In the genomic region with DNA sequence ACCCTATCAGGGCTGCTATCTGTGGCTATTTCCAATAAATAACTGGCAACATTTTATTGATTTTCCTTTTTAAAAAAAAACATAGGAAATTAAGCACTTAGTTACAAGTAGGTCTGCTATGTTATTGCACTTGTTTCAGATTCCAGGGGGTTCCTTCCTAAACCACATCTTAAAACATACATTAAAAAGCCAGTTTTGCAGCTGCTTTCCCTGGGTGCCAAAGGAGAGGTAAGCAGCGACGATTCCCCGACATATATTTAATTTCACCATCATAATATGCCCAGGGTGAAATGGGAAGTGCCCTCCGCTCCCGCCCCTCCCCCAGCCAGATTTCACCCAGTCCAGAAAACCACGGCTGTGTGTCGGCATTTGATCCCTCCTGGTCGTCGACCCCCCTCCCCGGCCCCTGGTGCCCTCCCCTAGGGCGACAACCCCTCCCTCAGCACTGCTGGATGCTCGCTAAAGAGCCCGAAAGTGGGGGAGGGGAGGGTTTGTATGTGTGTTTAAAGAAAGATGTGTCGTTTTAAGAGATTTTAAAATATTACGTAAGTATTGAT, we compare ENCODE assay signal across 11 cellular contexts. TPM values are rescaled to one million over a fixed set of nuclear protein-coding genes. Genes with fewer than 3 reads are reported as not detected.
A peak's percentile ranks its signal among the peaks of the same experiment; 100 is the strongest.
DNase-seq lines count a peak whose midpoint lies in the region; ATAC-seq and TF ChIP-seq lines count a peak whose summit lies in the region.
"Had no signal": no experiment of that assay in that cellular context is flagged by ENCODE, and none has a peak within 500 bp of the region (broad histone marks: within the 10 kb centered on the region; RNA-seq: fewer than 3 reads in every experiment).

No MANE protein-coding gene starts in this region.

- peak overlapping the region; percentile 54 for H3K4me3 ChIP-seq in left ventricle myocardium inferior

- H3K4me3 Mint-ChIP-seq in stimulated activated memory B cell treated with anti-CD40 and anti-IgM and Interleukin-4, amounts not matched to agents 10 μg/mL and 1 μg/mL and 100 μg/mL, for 72 hours = peak overlapping the region; percentile 97
- no peak overlapping the region for H3K4me3 Mint-ChIP-seq in activated T-helper 17 cell treated with anti-CD3 and anti-CD28 coated beads, Interleukin-2, amount 50 U/mL, for 72 hours

- peaks cover 95% of the 10 kb centered on the region for H3K27me3 ChIP-seq in left ventricle myocardium inferior (ENCODE audit: low read depth)
- H3K27me3 ChIP-seq: pancreas had no signal

- ATAC-seq in stimulated activated memory B cell treated with anti-CD40 and anti-IgM and Interleukin-4, amounts not matched to agents 10 μg/mL and 1 μg/mL and 100 μg/mL, for 72 hours = no peak
- ATAC-seq in activated T-helper 17 cell treated with anti-CD3 and anti-CD28 coated beads, Interleukin-2, amount 50 U/mL, for 72 hours (replicated peaks) = no peak
- ATAC-seq: pancreas had no signal

- H3K9me3 Mint-ChIP-seq in stimulated activated memory B cell treated with anti-CD40 and anti-IgM and Interleukin-4, amounts not matched to agents 10 μg/mL and 1 μg/mL and 100 μg/mL, for 72 hours = no peaks in the 10 kb centered on the region
- no peaks in the 10 kb centered on the region for H3K9me3 Mint-ChIP-seq in activated T-helper 17 cell treated with anti-CD3 and anti-CD28 coated beads, Interleukin-2, amount 50 U/mL, for 72 hours

- no peaks in the 10 kb centered on the region for H3K9me3 ChIP-seq in left ventricle myocardium inferior (replicated peaks)
- H3K9me3 ChIP-seq: pancreas, thyroid gland had no signal

- no peaks in the 10 kb centered on the region for H3K27me3 Mint-ChIP-seq in stimulated activated memory B cell treated with anti-CD40 and anti-IgM and Interleukin-4, amounts not matched to agents 10 μg/mL and 1 μg/mL and 100 μg/mL, for 72 hours
- H3K27me3 Mint-ChIP-seq in activated T-helper 17 cell treated with anti-CD3 and anti-CD28 coated beads, Interleukin-2, amount 50 U/mL, for 72 hours = peaks cover 53% of the 10 kb centered on the region

- no peak overlapping the region for H3K27ac ChIP-seq in left ventricle myocardium inferior (replicated peaks)
- H3K27ac ChIP-seq: thyroid gland had no signal

- H3K36me3 Mint-ChIP-seq in stimulated activated memory B cell treated with anti-CD40 and anti-IgM and Interleukin-4, amounts not matched to agents 10 μg/mL and 1 μg/mL and 100 μg/mL, for 72 hours = peaks cover 6% of the 10 kb centered on the region
- H3K36me3 Mint-ChIP-seq in activated T-helper 17 cell treated with anti-CD3 and anti-CD28 coated beads, Interleukin-2, amount 50 U/mL, for 72 hours (ENCODE audit: low read depth) = no peaks in the 10 kb centered on the region

- H3K36me3 ChIP-seq in left ventricle myocardium inferior = no peaks in the 10 kb centered on the region
- H3K36me3 ChIP-seq: pancreas, thyroid gland had no signal

- H3K4me1 Mint-ChIP-seq in stimulated activated memory B cell treated with anti-CD40 and anti-IgM and Interleukin-4, amounts not matched to agents 10 μg/mL and 1 μg/mL and 100 μg/mL, for 72 hours = peaks cover 28% of the 10 kb centered on the region
- H3K4me1 Mint-ChIP-seq in activated T-helper 17 cell treated with anti-CD3 and anti-CD28 coated beads, Interleukin-2, amount 50 U/mL, for 72 hours = peaks cover 11% of the 10 kb centered on the region

- peak overlapping the region; percentile 90 for H3K27ac Mint-ChIP-seq in stimulated activated memory B cell treated with anti-CD40 and anti-IgM and Interleukin-4, amounts not matched to agents 10 μg/mL and 1 μg/mL and 100 μg/mL, for 72 hours
- no peak overlapping the region for H3K27ac Mint-ChIP-seq in activated T-helper 17 cell treated with anti-CD3 and anti-CD28 coated beads, Interleukin-2, amount 50 U/mL, for 72 hours

- peaks cover 53% of the 10 kb centered on the region for H3K4me1 ChIP-seq in left ventricle myocardium inferior

- intact Hi-C loops in left ventricle myocardium inferior (cut with micrococcal nuclease) = no loop called here

- no peak for TF ChIP-seq CTCF in left ventricle myocardium inferior (IDR thresholded peaks at IDR 0.05; ENCODE audit: borderline replicate concordance)

- DNase-seq in SIG-M5 treated with dmso at 0.1 percent for 504 hours (lab: John Stamatoyannopoulos, UW; ENCODE audit: unreplicated experiment) (peak; percentile 39), SIG-M5 (lab: John Stamatoyannopoulos, UW) (no peak), SHP77 treated with DMSO at 0.1 percent for 48 hours (lab: John Stamatoyannopoulos, UW) (peak; percentile 71), left ventricle myocardium inferior (no peak), NCI-H748 (lab: John Stamatoyannopoulos, UW; ENCODE audit: unreplicated experiment) (no peak), pons (ENCODE audit: low spot score) (no peak)
- DNase-seq: effector CD8-positive, alpha-beta T cell had no signal

RNA-seq across cellular contexts. Expression of a gene that starts 3.1 kb away (rescaled TPM):
- total RNA-seq in left ventricle myocardium inferior = 27.1 TPM
- total RNA-seq in activated T-helper 17 cell treated with anti-CD3 and anti-CD28 coated beads, Interleukin-2, amount 50 U/mL, for 72 hours = under 1 TPM in 1 of 2 donors, not detected in 1; 0.90 TPM

Comparison
In these comparisons a context has a peak if more than half of its experiments do, and no peak if none do; other contexts are left out.
1. DNase-seq: peak in SIG-M5 treated with dmso at 0.1 percent for 504 hours (single experiment) and SHP77 treated with DMSO at 0.1 percent for 48 hours (single experiment); none in SIG-M5 (single experiment), left ventricle myocardium inferior (single experiment), NCI-H748 (single experiment) and pons (single experiment).
2. RNA of a gene that starts 3.1 kb away (total RNA-seq): 27.1 TPM in left ventricle myocardium inferior (single experiment); 0.90 TPM in activated T-helper 17 cell treated with anti-CD3 and anti-CD28 coated beads, Interleukin-2, amount 50 U/mL, for 72 hours; every median in the first group is over 10 times any median in the second.